1 cellular context compared by ENCODE assay signal in the genomic region with DNA sequence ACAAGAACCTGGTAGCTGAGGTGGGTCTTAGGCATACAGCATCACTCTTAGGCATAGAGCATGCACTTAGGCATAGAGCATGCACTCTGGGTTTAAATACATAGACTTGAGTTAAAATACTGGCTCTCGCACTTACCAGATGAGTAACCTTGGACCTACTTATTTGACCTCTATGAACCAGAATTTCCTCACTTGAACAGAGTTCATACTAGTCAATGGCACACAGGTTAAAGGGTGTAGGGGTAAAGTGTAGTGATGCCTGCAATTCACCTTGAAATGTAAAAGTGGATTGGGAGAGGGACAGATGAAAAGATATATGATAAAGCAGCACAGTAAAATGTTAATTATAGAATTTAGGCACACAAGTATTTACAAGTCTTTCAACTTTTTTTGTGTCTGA.
TF ChIP-seq lines count a peak whose summit lies in the region.

No MANE protein-coding gene starts in this region.

TF ChIP-seq in WTC11, 78 proteins besides CTCF, POLR2A, EP300 and RAD21 (continued from another document):
- TF ChIP-seq, protein P1, sequence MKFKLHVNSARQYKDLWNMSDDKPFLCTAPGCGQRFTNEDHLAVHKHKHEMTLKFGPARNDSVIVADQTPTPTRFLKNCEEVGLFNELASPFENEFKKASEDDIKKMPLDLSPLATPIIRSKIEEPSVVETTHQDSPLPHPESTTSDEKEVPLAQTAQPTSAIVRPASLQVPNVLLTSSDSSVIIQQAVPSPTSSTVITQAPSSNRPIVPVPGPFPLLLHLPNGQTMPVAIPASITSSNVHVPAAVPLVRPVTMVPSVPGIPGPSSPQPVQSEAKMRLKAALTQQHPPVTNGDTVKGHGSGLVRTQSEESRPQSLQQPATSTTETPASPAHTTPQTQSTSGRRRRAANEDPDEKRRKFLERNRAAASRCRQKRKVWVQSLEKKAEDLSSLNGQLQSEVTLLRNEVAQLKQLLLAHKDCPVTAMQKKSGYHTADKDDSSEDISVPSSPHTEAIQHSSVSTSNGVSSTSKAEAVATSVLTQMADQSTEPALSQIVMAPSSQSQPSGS (CRISPR knock-in tag; IDR thresholded peaks at IDR 0.05; ENCODE audit: borderline replicate concordance, low read depth): no peak
- TF ChIP-seq, protein P2, sequence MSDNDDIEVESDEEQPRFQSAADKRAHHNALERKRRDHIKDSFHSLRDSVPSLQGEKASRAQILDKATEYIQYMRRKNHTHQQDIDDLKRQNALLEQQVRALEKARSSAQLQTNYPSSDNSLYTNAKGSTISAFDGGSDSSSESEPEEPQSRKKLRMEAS (CRISPR knock-in tag; IDR thresholded peaks at IDR 0.05): no peak
- TF ChIP-seq, protein P3, sequence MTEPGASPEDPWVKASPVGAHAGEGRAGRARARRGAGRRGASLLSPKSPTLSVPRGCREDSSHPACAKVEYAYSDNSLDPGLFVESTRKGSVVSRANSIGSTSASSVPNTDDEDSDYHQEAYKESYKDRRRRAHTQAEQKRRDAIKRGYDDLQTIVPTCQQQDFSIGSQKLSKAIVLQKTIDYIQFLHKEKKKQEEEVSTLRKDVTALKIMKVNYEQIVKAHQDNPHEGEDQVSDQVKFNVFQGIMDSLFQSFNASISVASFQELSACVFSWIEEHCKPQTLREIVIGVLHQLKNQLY (CRISPR knock-in tag; IDR thresholded peaks at IDR 0.05): no peak
- TF ChIP-seq NR3C1 (CRISPR knock-in tag; conservative IDR thresholded peaks at IDR 0.05; ENCODE audit: low read depth) (no peak), CREM (CRISPR knock-in tag; IDR thresholded peaks at IDR 0.05) (no peak), PRRX2 (CRISPR knock-in tag; IDR thresholded peaks at IDR 0.05) (no peak)
- TF ChIP-seq, protein P4, sequence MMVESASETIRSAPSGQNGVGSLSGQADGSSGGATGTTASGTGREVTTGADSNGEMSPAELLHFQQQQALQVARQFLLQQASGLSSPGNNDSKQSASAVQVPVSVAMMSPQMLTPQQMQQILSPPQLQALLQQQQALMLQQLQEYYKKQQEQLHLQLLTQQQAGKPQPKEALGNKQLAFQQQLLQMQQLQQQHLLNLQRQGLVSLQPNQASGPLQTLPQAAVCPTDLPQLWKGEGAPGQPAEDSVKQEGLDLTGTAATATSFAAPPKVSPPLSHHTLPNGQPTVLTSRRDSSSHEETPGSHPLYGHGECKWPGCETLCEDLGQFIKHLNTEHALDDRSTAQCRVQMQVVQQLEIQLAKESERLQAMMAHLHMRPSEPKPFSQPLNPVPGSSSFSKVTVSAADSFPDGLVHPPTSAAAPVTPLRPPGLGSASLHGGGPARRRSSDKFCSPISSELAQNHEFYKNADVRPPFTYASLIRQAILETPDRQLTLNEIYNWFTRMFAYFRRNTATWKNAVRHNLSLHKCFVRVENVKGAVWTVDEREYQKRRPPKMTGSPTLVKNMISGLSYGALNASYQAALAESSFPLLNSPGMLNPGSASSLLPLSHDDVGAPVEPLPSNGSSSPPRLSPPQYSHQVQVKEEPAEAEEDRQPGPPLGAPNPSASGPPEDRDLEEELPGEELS (CRISPR knock-in tag; IDR thresholded peaks at IDR 0.05): no peak
TF ChIP-seq in WTC11: peak in this region for 0.
